ENCODE assay signal across 30 cellular contexts in the genomic region with DNA sequence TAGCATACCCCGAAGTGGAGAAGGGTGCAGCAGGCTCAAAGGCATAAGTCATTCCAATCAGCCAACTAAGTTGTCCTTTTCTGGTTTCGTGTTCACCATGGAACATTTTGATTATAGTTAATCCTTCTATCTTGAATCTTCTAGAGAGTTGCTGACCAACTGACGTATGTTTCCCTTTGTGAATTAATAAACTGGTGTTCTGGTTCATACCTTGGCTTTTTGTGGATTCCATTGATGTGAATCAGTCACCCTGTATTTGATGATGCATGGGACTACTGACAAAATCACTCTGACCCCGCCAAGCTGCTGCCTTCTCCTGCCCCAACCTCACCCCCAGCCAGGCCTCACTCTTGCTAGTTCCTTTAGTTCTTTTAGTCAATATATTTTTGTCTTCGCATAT. TPM values are rescaled to one million over a fixed set of nuclear protein-coding genes. Genes with fewer than 3 reads are reported as not detected.
"Had no signal": no experiment of that assay in that cellular context is flagged by ENCODE, and none has a peak within 500 bp of the region (broad histone marks: within the 10 kb centered on the region; RNA-seq: fewer than 3 reads in every experiment).

No MANE protein-coding gene starts in this region.

- H3K4me3 ChIP-seq: dorsolateral prefrontal cortex, gastrocnemius medialis, left lung, ovary, psoas muscle, sigmoid colon, skin epidermis, spleen, thoracic aorta, tibial nerve, upper lobe of left lung, uterus had no signal

- ATAC-seq: esophagus mucosa; gastrocnemius medialis; left cardiac atrium; left lung; natural killer cell; psoas muscle; right cardiac atrium; stimulated activated naive B cell treated with anti-CD40 and anti-IgM and Interleukin-4, amounts not matched to agents 10 μg/mL and 1 μg/mL and 100 μg/mL, for 72 hours had no signal

- DNase-seq: dorsolateral prefrontal cortex; effector CD4-positive, alpha-beta T cell; foreskin fibroblast; gastrocnemius medialis; head of caudate nucleus; kidney; left cardiac atrium; left lung; mesendoderm; natural killer cell; occipital lobe; ovary; posterior cingulate gyrus; psoas muscle; right cardiac atrium; sigmoid colon; spleen; stimulated activated CD4-positive, alpha-beta T cell treated with anti-CD3 and anti-CD28 coated beads, Interleukin-2, amount 100 ng/mL, for 48 hours; stimulated activated naive B cell treated with anti-CD40 and anti-IgM and Interleukin-4, amounts not matched to agents 10 μg/mL and 1 μg/mL and 100 μg/mL, for 72 hours; upper lobe of left lung; uterus had no signal

RNA-seq across cellular contexts. Expression of a gene that starts 32.7 kb away (rescaled TPM):
- total RNA-seq: dorsolateral prefrontal cortex, esophagus mucosa, glomerular endothelial cell, kidney, left cardiac atrium, left lung, lower leg skin, lung microvascular endothelial cell, myocyte, natural killer cell, occipital lobe, psoas muscle, renal cortical epithelial cell, right cardiac atrium, sigmoid colon, spleen, tibial nerve, uterus had no signal
